Comparison of ENCODE assay signal across 8 cellular contexts in genomic region chr4:110586137-110586850, GRCh38. TPM values are rescaled to one million over a fixed set of nuclear protein-coding genes. Genes with fewer than 3 reads are reported as not detected.
DNase-seq lines count a peak whose midpoint lies in the region; ATAC-seq, FAIRE-seq and TF ChIP-seq lines count a peak whose summit lies in the region.

No MANE protein-coding gene starts in this region.

- FAIRE-seq in astrocyte (lab: Jason Lieb, UNC) (peak; percentile 90), kidney (lab: Jason Lieb, UNC) (peak; percentile 86)

- H3K4me1 Mint-ChIP-seq in Calu3 (ENCODE audit: low read depth, unreplicated experiment) (no peaks in the 10 kb centered on the region), astrocyte (ENCODE audit: low read depth, unreplicated experiment) (no peaks in the 10 kb centered on the region)
- no peaks in the 10 kb centered on the region for H3K4me1 Mint-ChIP-seq in CD8-positive, alpha-beta T cell (ENCODE audit: low read depth)

- DNase-seq in Calu3 (no peak), KG1 (lab: John Stamatoyannopoulos, UW) (peak; percentile 2), astrocyte (ENCODE audit: low read depth) (peak; percentile 65), kidney (no peak), NCI-H1417 treated with DMSO at 0.1 percent for 48 hours (lab: John Stamatoyannopoulos, UW) (no peak)
- DNase-seq in CD8-positive, alpha-beta T cell: no peak

- no TSS peak for BruUV-seq in Calu3 (replicated peaks; lab: Mats Ljungman, UMichigan)

- H3K27ac Mint-ChIP-seq in Calu3 (ENCODE audit: unreplicated experiment) (peak overlapping the region; percentile 84), astrocyte (ENCODE audit: unreplicated experiment) (no peak overlapping the region)
- H3K27ac Mint-ChIP-seq in CD8-positive, alpha-beta T cell: no peak overlapping the region

- H3K27me3 Mint-ChIP-seq in Calu3 (ENCODE audit: unreplicated experiment): no peaks in the 10 kb centered on the region
- H3K27me3 Mint-ChIP-seq in astrocyte (ENCODE audit: low read depth, unreplicated experiment): peaks cover 1% of the 10 kb centered on the region
- peaks cover 13% of the 10 kb centered on the region for H3K27me3 Mint-ChIP-seq in CD8-positive, alpha-beta T cell (ENCODE audit: low read depth)

- intact Hi-C loops in Calu3 (cut with micrococcal nuclease; ENCODE audit: unreplicated experiment): loop anchor here (1.0 kb wide), 1 partner anchor 70 kb away; no protein-coding TSS in a partner anchor
- intact Hi-C loops in kidney (cut with DNase I): no loop called here
- intact Hi-C loops in CD8-positive, alpha-beta T cell (cut with DNase I, micrococcal nuclease): no loop called here

- H3K9me3 Mint-ChIP-seq in Calu3 (ENCODE audit: low read depth, unreplicated experiment) (no peaks in the 10 kb centered on the region), astrocyte (ENCODE audit: unreplicated experiment) (no peaks in the 10 kb centered on the region)
- H3K9me3 Mint-ChIP-seq in CD8-positive, alpha-beta T cell: no peaks in the 10 kb centered on the region

- peak overlapping the region; percentile 55 for H3K9ac ChIP-seq in astrocyte (ENCODE audit: low read length)
- H3K9ac ChIP-seq in kidney (ENCODE audit: low read length in 2 of 2): no peak overlapping the region

- TF ChIP-seq CTCF in Calu3 (IDR thresholded peaks at IDR 0.05; ENCODE audit: unreplicated experiment) (peak; percentile 29), astrocyte (IDR thresholded peaks at IDR 0.05; ENCODE audit: insufficient read depth, low read depth, low read length) (peak; percentile 72), kidney (IDR thresholded peaks at IDR 0.05; ENCODE audit: borderline replicate concordance, extremely low read depth, insufficient read depth) (peak; percentile 52)
- no peak for TF ChIP-seq CTCF in CD8-positive, alpha-beta T cell (IDR thresholded peaks at IDR 0.05)

- CTCF ChIA-PET in Calu3 (lab: Charles Lee): interaction anchor here (0.6 to 1.2 kb wide), 5 partner anchors 52 to 1153 kb away, joined by 3 to 7 read pairs (median 3); no protein-coding TSS in a partner anchor
- CTCF ChIA-PET in CD8-positive, alpha-beta T cell (lab: Charles Lee): no interaction called here

- ATAC-seq in CD8-positive, alpha-beta T cell: no peak
- no peak for ATAC-seq in GM21526 (IDR thresholded peaks at IDR 0.05; ENCODE audit: low FRiP score, unreplicated experiment)
- no peak for ATAC-seq in HG03139 (IDR thresholded peaks at IDR 0.05; ENCODE audit: unreplicated experiment)

- H3K27ac ChIP-seq in astrocyte (ENCODE audit: low read depth, low read length) (no peak overlapping the region), kidney (ENCODE audit: low read depth in 2 of 2, low read length in 2 of 2) (no peak overlapping the region)
- H3K27ac ChIP-seq in CD8-positive, alpha-beta T cell (ENCODE audit: low read depth, low read length): no peak overlapping the region

- no peaks in the 10 kb centered on the region for H3K36me3 Mint-ChIP-seq in Calu3 (ENCODE audit: insufficient read depth, unreplicated experiment)
- no peaks in the 10 kb centered on the region for H3K36me3 Mint-ChIP-seq in astrocyte (ENCODE audit: low read depth, unreplicated experiment)
- H3K36me3 Mint-ChIP-seq in CD8-positive, alpha-beta T cell: no peaks in the 10 kb centered on the region

- peak overlapping the region; percentile 77 for H2AFZ ChIP-seq in astrocyte (ENCODE audit: low read depth, low read length)

- POLR2A ChIA-PET in CD8-positive, alpha-beta T cell (lab: Charles Lee): interaction anchor here (0.7 kb wide), 1 partner anchor 128 kb away, joined by 3 read pairs; no protein-coding TSS in a partner anchor

- H3K4me3 ChIP-seq in astrocyte (ENCODE audit: insufficient read depth, low read depth, low read length): peak overlapping the region; percentile 53
- peak overlapping the region in 1 of 2 donors; percentile 28 for H3K4me3 ChIP-seq in kidney (ENCODE audit: low read length in 2 of 2)
- H3K4me3 ChIP-seq in CD8-positive, alpha-beta T cell (ENCODE audit: low read depth, low read length): no peak overlapping the region

- peak overlapping the region; percentile 87 for H3K4me2 ChIP-seq in astrocyte (ENCODE audit: low read length)

- no peaks in the 10 kb centered on the region for H3K4me1 ChIP-seq in astrocyte (ENCODE audit: insufficient read depth, low read length)
- no peaks in the 10 kb centered on the region for H3K4me1 ChIP-seq in kidney (ENCODE audit: control insufficient read depth in 1 of 2, insufficient read depth in 1 of 2, low read depth in 1 of 2, low read length in 2 of 2)
- no peaks in the 10 kb centered on the region for H3K4me1 ChIP-seq in CD8-positive, alpha-beta T cell (ENCODE audit: insufficient read depth, low read length)

- H3K79me2 ChIP-seq in astrocyte (ENCODE audit: insufficient read depth, low read length): no peaks in the 10 kb centered on the region

- H3K4me3 Mint-ChIP-seq in Calu3 (ENCODE audit: low read depth, unreplicated experiment) (peak overlapping the region; percentile 77), astrocyte (ENCODE audit: unreplicated experiment) (no peak overlapping the region)
- H3K4me3 Mint-ChIP-seq in CD8-positive, alpha-beta T cell: no peak overlapping the region

- H4K20me1 ChIP-seq in astrocyte (ENCODE audit: insufficient read depth, low read length): no peaks in the 10 kb centered on the region

- H3K9me3 ChIP-seq in astrocyte (ENCODE audit: insufficient read depth, low read depth, low read length): no peaks in the 10 kb centered on the region
- no peaks in the 10 kb centered on the region for H3K9me3 ChIP-seq in kidney (ENCODE audit: control insufficient read depth in 1 of 2, low read length in 2 of 2)
- H3K9me3 ChIP-seq in CD8-positive, alpha-beta T cell (ENCODE audit: low read length): no peaks in the 10 kb centered on the region

- H3K36me3 ChIP-seq in astrocyte (ENCODE audit: insufficient read depth, low read length) (no peaks in the 10 kb centered on the region), kidney (ENCODE audit: control insufficient read depth in 1 of 2, insufficient read depth in 2 of 2, low read length in 2 of 2) (no peaks in the 10 kb centered on the region)
- H3K36me3 ChIP-seq in CD8-positive, alpha-beta T cell (ENCODE audit: insufficient read depth, low read length): no peaks in the 10 kb centered on the region

- no peaks in the 10 kb centered on the region for H3K27me3 ChIP-seq in astrocyte (ENCODE audit: insufficient read depth, low read length)
- H3K27me3 ChIP-seq in CD8-positive, alpha-beta T cell (ENCODE audit: insufficient read depth, low read length): no peaks in the 10 kb centered on the region

RNA-seq across cellular contexts. Expression of gene PITX2, which starts 36.6 kb away (rescaled TPM):
- total RNA-seq in Calu3 (2022) (not detected in 2 replicates), astrocyte (3.8 and 4.2 TPM in 2 replicates), kidney (3.2 TPM)
- polyA plus RNA-seq in kidney (ENCODE audit: insufficient read depth, low read depth, low replicate concordance): 0.71 TPM
- not detected for total RNA-seq in CD8-positive, alpha-beta T cell

Comparison
In these comparisons a context has a peak if more than half of its experiments do, and no peak if none do; other contexts are left out.
1. DNase-seq: peak in KG1 (single experiment) and astrocyte (single experiment); none in Calu3 (single experiment), kidney (single experiment), NCI-H1417 treated with DMSO at 0.1 percent for 48 hours (single experiment) and CD8-positive, alpha-beta T cell (0 of 7).